In genomic region chr3:151404316-151404715, GRCh38 we compare ENCODE assay signal across 11 cellular contexts. TPM values are rescaled to one million over a fixed set of nuclear protein-coding genes. Genes with fewer than 3 reads are reported as not detected.
DNase-seq lines count a peak whose midpoint lies in the region; ATAC-seq and TF ChIP-seq lines count a peak whose summit lies in the region.
"Had no signal": no experiment of that assay in that cellular context is flagged by ENCODE, and none has a peak within 500 bp of the region (broad histone marks: within the 10 kb centered on the region; RNA-seq: fewer than 3 reads in every experiment).

No MANE protein-coding gene starts in this region.

- H4K20me1 ChIP-seq in DND-41 (ENCODE audit: insufficient read depth, low read length), result no peaks in the 10 kb centered on the region

- DNase-seq in DND-41 (no peak), KBM-7 (peak; percentile 26), epithelial cell of proximal tubule (ENCODE audit: low read depth) (peak; percentile 19), middle frontal gyrus (ENCODE audit: extremely low spot score, low spot score) (no peak), NCI-H2171 treated with DMSO at 0.1 percent for 48 hours (lab: John Stamatoyannopoulos, UW) (no peak), HPDE6-E6E7 (ENCODE audit: extremely low spot score) (no peak)
- DNase-seq: CD4-positive, alpha-beta T cell; NCI-H2171; psoas muscle had no signal

- in situ Hi-C loops in KBM-7 (cut with MboI; ENCODE audit: low pct_unique_long_range_greater_than_20kb, low sequenced_read_pairs), result no loop called here

- ATAC-seq in DND-41 (ENCODE audit: insufficient read depth, low read depth) (peak; percentile 52; the same call in 1 of the 3 replicates), GM21447 (IDR thresholded peaks at IDR 0.05; ENCODE audit: unreplicated experiment) (peak; percentile 71), GM19035 (IDR thresholded peaks at IDR 0.05; ENCODE audit: unreplicated experiment) (no peak)
- ATAC-seq: psoas muscle had no signal

- no peaks in the 10 kb centered on the region for H3K9me3 ChIP-seq in DND-41 (ENCODE audit: insufficient read depth, low read length, severe bottlenecking)
- H3K9me3 ChIP-seq: psoas muscle had no signal

- H3K36me3 ChIP-seq in DND-41 (ENCODE audit: insufficient read depth, low read length), result no peaks in the 10 kb centered on the region

- TF ChIP-seq CTCF in DND-41 (IDR thresholded peaks at IDR 0.05; ENCODE audit: borderline replicate concordance, extremely low read depth, low read length, poor library complexity, severe bottlenecking) (no peak), epithelial cell of proximal tubule (conservative IDR thresholded peaks at IDR 0.05; ENCODE audit: low read depth, low read length) (no peak)

- H3K27me3 ChIP-seq in DND-41 (ENCODE audit: insufficient read depth, low read length, poor library complexity), result no peaks in the 10 kb centered on the region

- no peak overlapping the region for H3K9ac ChIP-seq in DND-41 (ENCODE audit: low read depth, low read length)

- no peaks in the 10 kb centered on the region for H3K4me1 ChIP-seq in DND-41 (ENCODE audit: insufficient read depth, low read length)
- H3K4me1 ChIP-seq: psoas muscle had no signal

- H3K4me3 ChIP-seq in DND-41 (ENCODE audit: low read depth in 1 of 2, low read length in 2 of 2), result no peak overlapping the region
- no peak overlapping the region for H3K4me3 ChIP-seq in epithelial cell of proximal tubule (ENCODE audit: low read depth, low read length)
- H3K4me3 ChIP-seq: psoas muscle had no signal

- no peak overlapping the region for H2AFZ ChIP-seq in DND-41 (ENCODE audit: low read depth, low read length)

- H3K27ac ChIP-seq in DND-41 (ENCODE audit: low read length), result no peak overlapping the region
- H3K27ac ChIP-seq: psoas muscle had no signal

- no peaks in the 10 kb centered on the region for H3K79me2 ChIP-seq in DND-41 (ENCODE audit: insufficient read depth, low read length)

- H3K4me2 ChIP-seq in DND-41 (ENCODE audit: insufficient read depth, low read length), result no peak overlapping the region

RNA-seq across cellular contexts. Expression of gene P2RY12, which starts 19.8 kb away (rescaled TPM):
- total RNA-seq in epithelial cell of proximal tubule, result not detected in 2 replicates
- total RNA-seq: CD4-positive, alpha-beta T cell had no signal

RNA-seq across cellular contexts. Expression of gene IGSF10, which starts 56.5 kb away (rescaled TPM):
- total RNA-seq in epithelial cell of proximal tubule, result under 0.01 and 0.07 TPM in 2 replicates
- total RNA-seq: CD4-positive, alpha-beta T cell had no signal

Comparison
In these comparisons a context has a peak if more than half of its experiments do, and no peak if none do; other contexts are left out.
1. DNase-seq: peak in KBM-7 (single experiment) and epithelial cell of proximal tubule (single experiment); none in DND-41 (single experiment), middle frontal gyrus (single experiment), NCI-H2171 treated with DMSO at 0.1 percent for 48 hours (single experiment) and HPDE6-E6E7 (single experiment).